ENCODE assay signal across 1 cellular context in the genomic region with DNA sequence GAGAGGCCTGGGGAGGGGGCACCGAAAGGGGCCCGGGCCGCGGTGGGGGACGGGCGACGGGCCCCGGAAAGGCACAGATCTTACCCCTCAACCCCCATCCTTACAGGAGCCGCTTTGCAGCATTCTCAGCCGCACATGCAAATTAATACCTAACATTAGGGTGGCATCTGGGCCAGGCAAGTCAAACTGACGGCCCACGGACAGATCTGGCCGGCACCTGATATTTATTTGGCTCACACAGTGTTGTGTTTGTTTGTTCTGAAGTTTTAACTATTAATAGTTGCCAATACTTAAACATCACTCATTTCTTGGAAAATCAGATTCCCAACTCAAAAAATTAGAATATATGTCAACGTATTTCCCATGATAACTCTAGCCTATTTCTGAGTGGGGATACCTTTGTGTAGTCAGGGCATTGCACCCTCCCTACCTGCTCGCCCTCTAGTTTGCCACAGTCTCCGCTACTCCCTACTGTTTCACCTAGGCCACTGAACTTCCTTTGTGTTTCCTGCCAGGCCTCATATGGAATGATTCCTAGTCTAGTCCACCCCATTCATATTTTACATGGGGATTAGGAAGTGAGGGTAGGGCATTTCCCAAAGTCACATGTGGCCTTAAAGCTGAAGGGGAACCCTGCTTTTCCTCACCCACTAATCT.
TF ChIP-seq lines count a peak whose summit lies in the region.

No MANE protein-coding gene starts in this region.

TF ChIP-seq in H1, 55 proteins besides CTCF, POLR2A, EP300 and RAD21 (continued from another document):
- TF ChIP-seq SIN3A (conservative IDR thresholded peaks at IDR 0.05 in 1 of 2, IDR thresholded peaks at IDR 0.05 in 1 of 2; ENCODE audit: low read depth in 1 of 2, low read length in 2 of 2) = no peak
- no peak for TF ChIP-seq SRF (IDR thresholded peaks at IDR 0.05; ENCODE audit: low read depth, low read length)
- no peak for TF ChIP-seq NRF1 (IDR thresholded peaks at IDR 0.05; ENCODE audit: low read depth, low read length)
TF ChIP-seq in H1: peak in this region for 2.
